In the genomic region with DNA sequence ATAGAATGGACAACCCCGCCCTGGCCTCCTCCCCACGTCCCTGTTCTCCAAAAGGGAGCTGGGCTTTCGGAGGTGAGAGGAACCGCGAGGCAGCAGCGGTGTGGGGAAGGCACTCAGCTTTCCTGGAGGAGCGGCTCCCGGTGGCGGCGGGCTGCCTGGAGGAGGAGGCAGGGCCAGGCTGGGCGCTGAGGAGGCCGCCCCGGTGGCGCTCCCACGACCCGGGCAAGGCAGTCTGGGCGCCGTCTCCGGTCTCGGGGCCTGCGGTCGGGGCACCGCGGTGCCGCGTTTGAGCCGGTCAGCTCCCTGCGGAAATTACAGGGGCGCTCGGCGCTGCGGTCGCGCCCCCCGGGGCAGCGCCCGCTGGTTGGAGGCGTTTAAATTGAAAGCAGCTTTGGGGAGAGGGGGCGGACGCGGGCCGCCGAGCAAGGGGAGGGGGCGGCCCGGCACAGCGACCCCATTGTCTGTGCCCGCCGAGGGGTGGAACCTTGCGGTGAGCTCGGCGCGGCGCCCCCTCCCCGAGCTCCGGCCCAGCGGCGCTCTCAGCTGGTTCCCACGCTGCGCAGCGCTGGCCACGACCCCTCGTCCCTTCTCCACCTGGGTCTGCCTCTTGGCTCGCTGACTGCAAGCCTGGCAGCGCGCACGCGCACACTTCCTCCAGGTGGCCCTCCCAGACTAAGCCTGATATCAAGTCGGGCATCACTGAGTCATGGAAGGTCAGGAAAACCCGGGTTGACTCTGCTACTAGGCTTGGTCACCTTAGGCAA, we compare ENCODE assay signal across 8 cellular contexts. TPM values are rescaled to one million over a fixed set of nuclear protein-coding genes. Genes with fewer than 3 reads are reported as not detected.
DNase-seq lines count a peak whose midpoint lies in the region; ATAC-seq and TF ChIP-seq lines count a peak whose summit lies in the region.

No MANE protein-coding gene starts in this region.

- H3K4me1 Mint-ChIP-seq in activated CD4-positive, alpha-beta T cell treated with anti-CD3 and anti-CD28 coated beads for 36 hours, result peaks cover 6% of the 10 kb centered on the region
- peaks cover 2% of the 10 kb centered on the region for H3K4me1 Mint-ChIP-seq in activated CD4-positive, alpha-beta T cell treated with anti-CD3 and anti-CD28 coated beads, Interleukin-2, amount 10 ng/mL, durations not matched to agents 7 days and 5 days
- peaks cover 1% of the 10 kb centered on the region for H3K4me1 Mint-ChIP-seq in activated naive CD8-positive, alpha-beta T cell treated with anti-CD3 and anti-CD28 coated beads, Interleukin-2, amount 10 ng/mL, durations not matched to agents 7 days and 5 days

- CTCF ChIA-PET in activated CD4-positive, alpha-beta T cell treated with anti-CD3 and anti-CD28 coated beads for 36 hours (lab: Charles Lee), result interaction anchor here (0.6 to 3.6 kb wide), 7 partner anchors 24 to 184 kb away, joined by 3 to 15 read pairs (median 5); no protein-coding TSS in a partner anchor
- CTCF ChIA-PET in activated CD4-positive, alpha-beta T cell treated with anti-CD3 and anti-CD28 coated beads, Interleukin-2, amount 10 ng/mL, durations not matched to agents 7 days and 5 days (lab: Charles Lee), result interaction anchor here (0.8 to 2.1 kb wide), 4 partner anchors 11 to 414 kb away, joined by 3 to 8 read pairs (median 3); no protein-coding TSS in a partner anchor

- POLR2A ChIA-PET in activated CD4-positive, alpha-beta T cell treated with anti-CD3 and anti-CD28 coated beads for 36 hours (lab: Charles Lee), result no interaction called here
- POLR2A ChIA-PET in activated CD4-positive, alpha-beta T cell treated with anti-CD3 and anti-CD28 coated beads, Interleukin-2, amount 10 ng/mL, durations not matched to agents 7 days and 5 days (lab: Charles Lee), result no interaction called here
- POLR2A ChIA-PET in activated naive CD8-positive, alpha-beta T cell treated with anti-CD3 and anti-CD28 coated beads, Interleukin-2, amount 10 ng/mL, durations not matched to agents 7 days and 5 days (lab: Charles Lee), result no interaction called here

- H3K27me3 Mint-ChIP-seq in activated CD4-positive, alpha-beta T cell treated with anti-CD3 and anti-CD28 coated beads for 36 hours, result peaks cover 66% of the 10 kb centered on the region
- peaks cover 63% of the 10 kb centered on the region for H3K27me3 Mint-ChIP-seq in activated CD4-positive, alpha-beta T cell treated with anti-CD3 and anti-CD28 coated beads, Interleukin-2, amount 10 ng/mL, durations not matched to agents 7 days and 5 days
- H3K27me3 Mint-ChIP-seq in activated naive CD8-positive, alpha-beta T cell treated with anti-CD3 and anti-CD28 coated beads, Interleukin-2, amount 10 ng/mL, durations not matched to agents 7 days and 5 days, result peaks cover 81% of the 10 kb centered on the region

- peak; percentile 79 for ATAC-seq in activated CD4-positive, alpha-beta T cell treated with anti-CD3 and anti-CD28 coated beads for 36 hours
- ATAC-seq in activated naive CD8-positive, alpha-beta T cell treated with anti-CD3 and anti-CD28 coated beads, Interleukin-2, amount 10 ng/mL, durations not matched to agents 7 days and 5 days (ENCODE audit: low read depth), result no peak
- no peak for ATAC-seq in GM18505 (IDR thresholded peaks at IDR 0.05; ENCODE audit: unreplicated experiment)

- no peak overlapping the region for H3K27ac Mint-ChIP-seq in activated CD4-positive, alpha-beta T cell treated with anti-CD3 and anti-CD28 coated beads for 36 hours
- H3K27ac Mint-ChIP-seq in activated CD4-positive, alpha-beta T cell treated with anti-CD3 and anti-CD28 coated beads, Interleukin-2, amount 10 ng/mL, durations not matched to agents 7 days and 5 days, result no peak overlapping the region
- H3K27ac Mint-ChIP-seq in activated naive CD8-positive, alpha-beta T cell treated with anti-CD3 and anti-CD28 coated beads, Interleukin-2, amount 10 ng/mL, durations not matched to agents 7 days and 5 days, result no peak overlapping the region

- DNase-seq in activated CD4-positive, alpha-beta T cell treated with anti-CD3 and anti-CD28 coated beads for 36 hours, result peak; percentile 59
- no peak for DNase-seq in activated CD4-positive, alpha-beta T cell treated with anti-CD3 and anti-CD28 coated beads, Interleukin-2, amount 10 ng/mL, durations not matched to agents 7 days and 5 days
- DNase-seq in activated naive CD8-positive, alpha-beta T cell treated with anti-CD3 and anti-CD28 coated beads, Interleukin-2, amount 10 ng/mL, durations not matched to agents 7 days and 5 days, result no peak
- DNase-seq in kidney tubule cell (ENCODE audit: low spot score) (peak; percentile 72), DMS114 treated with DMSO at 0.1 percent for 48 hours (lab: John Stamatoyannopoulos, UW; ENCODE audit: unreplicated experiment) (no peak), NCI-H2081 treated with DMSO at 0.1 percent for 48 hours (lab: John Stamatoyannopoulos, UW) (no peak)
- DNase-seq in stimulated activated CD8-positive, alpha-beta memory T cell treated with anti-CD3 and anti-CD28 coated beads, Interleukin-7, amount 100 ng/mL, for 24 hours (ENCODE audit: low read depth), result peak; percentile 3

- no peaks in the 10 kb centered on the region for H3K36me3 Mint-ChIP-seq in activated CD4-positive, alpha-beta T cell treated with anti-CD3 and anti-CD28 coated beads for 36 hours (ENCODE audit: low read depth)
- no peaks in the 10 kb centered on the region for H3K36me3 Mint-ChIP-seq in activated CD4-positive, alpha-beta T cell treated with anti-CD3 and anti-CD28 coated beads, Interleukin-2, amount 10 ng/mL, durations not matched to agents 7 days and 5 days (ENCODE audit: low read depth)
- H3K36me3 Mint-ChIP-seq in activated naive CD8-positive, alpha-beta T cell treated with anti-CD3 and anti-CD28 coated beads, Interleukin-2, amount 10 ng/mL, durations not matched to agents 7 days and 5 days, result no peaks in the 10 kb centered on the region

- intact Hi-C loops in activated CD4-positive, alpha-beta T cell treated with anti-CD3 and anti-CD28 coated beads for 36 hours (cut with DNase I, micrococcal nuclease), result no loop called here

- H3K9me3 Mint-ChIP-seq in activated CD4-positive, alpha-beta T cell treated with anti-CD3 and anti-CD28 coated beads for 36 hours (ENCODE audit: low read depth), result no peaks in the 10 kb centered on the region
- H3K9me3 Mint-ChIP-seq in activated CD4-positive, alpha-beta T cell treated with anti-CD3 and anti-CD28 coated beads, Interleukin-2, amount 10 ng/mL, durations not matched to agents 7 days and 5 days, result no peaks in the 10 kb centered on the region
- H3K9me3 Mint-ChIP-seq in activated naive CD8-positive, alpha-beta T cell treated with anti-CD3 and anti-CD28 coated beads, Interleukin-2, amount 10 ng/mL, durations not matched to agents 7 days and 5 days, result no peaks in the 10 kb centered on the region

- peak overlapping the region; percentile 30 for H3K4me3 Mint-ChIP-seq in activated CD4-positive, alpha-beta T cell treated with anti-CD3 and anti-CD28 coated beads for 36 hours
- H3K4me3 Mint-ChIP-seq in activated CD4-positive, alpha-beta T cell treated with anti-CD3 and anti-CD28 coated beads, Interleukin-2, amount 10 ng/mL, durations not matched to agents 7 days and 5 days, result no peak overlapping the region
- H3K4me3 Mint-ChIP-seq in activated naive CD8-positive, alpha-beta T cell treated with anti-CD3 and anti-CD28 coated beads, Interleukin-2, amount 10 ng/mL, durations not matched to agents 7 days and 5 days, result peak overlapping the region; percentile 32

- TF ChIP-seq POLR2A in GM18505 (IDR thresholded peaks at IDR 0.05; ENCODE audit: borderline replicate concordance, extremely low read depth, insufficient read depth, insufficient read length), result no peak

RNA-seq across cellular contexts. Expression of a gene that starts 58.7 kb away (rescaled TPM):
- under 1 TPM; 0.85 to 0.86 TPM for total RNA-seq in activated CD4-positive, alpha-beta T cell treated with anti-CD3 and anti-CD28 coated beads for 36 hours
- total RNA-seq in activated CD4-positive, alpha-beta T cell treated with anti-CD3 and anti-CD28 coated beads, Interleukin-2, amount 10 ng/mL, durations not matched to agents 7 days and 5 days, result under 1 TPM; 0.17 to 0.35 TPM
- total RNA-seq in activated naive CD8-positive, alpha-beta T cell treated with anti-CD3 and anti-CD28 coated beads, Interleukin-2, amount 10 ng/mL, durations not matched to agents 7 days and 5 days, result under 1 TPM; 0.60 to 0.69 TPM

Comparison
In these comparisons a context has a peak if more than half of its experiments do, and no peak if none do; other contexts are left out.
1. DNase-seq: peak in activated CD4-positive, alpha-beta T cell treated with anti-CD3 and anti-CD28 coated beads for 36 hours (single experiment), kidney tubule cell (single experiment) and stimulated activated CD8-positive, alpha-beta memory T cell treated with anti-CD3 and anti-CD28 coated beads, Interleukin-7, amount 100 ng/mL, for 24 hours (single experiment); none in activated CD4-positive, alpha-beta T cell treated with anti-CD3 and anti-CD28 coated beads, Interleukin-2, amount 10 ng/mL, durations not matched to agents 7 days and 5 days (single experiment), activated naive CD8-positive, alpha-beta T cell treated with anti-CD3 and anti-CD28 coated beads, Interleukin-2, amount 10 ng/mL, durations not matched to agents 7 days and 5 days (single experiment), DMS114 treated with DMSO at 0.1 percent for 48 hours (single experiment) and NCI-H2081 treated with DMSO at 0.1 percent for 48 hours (single experiment).